ENCODE assay signal across 12 cellular contexts in the genomic region with DNA sequence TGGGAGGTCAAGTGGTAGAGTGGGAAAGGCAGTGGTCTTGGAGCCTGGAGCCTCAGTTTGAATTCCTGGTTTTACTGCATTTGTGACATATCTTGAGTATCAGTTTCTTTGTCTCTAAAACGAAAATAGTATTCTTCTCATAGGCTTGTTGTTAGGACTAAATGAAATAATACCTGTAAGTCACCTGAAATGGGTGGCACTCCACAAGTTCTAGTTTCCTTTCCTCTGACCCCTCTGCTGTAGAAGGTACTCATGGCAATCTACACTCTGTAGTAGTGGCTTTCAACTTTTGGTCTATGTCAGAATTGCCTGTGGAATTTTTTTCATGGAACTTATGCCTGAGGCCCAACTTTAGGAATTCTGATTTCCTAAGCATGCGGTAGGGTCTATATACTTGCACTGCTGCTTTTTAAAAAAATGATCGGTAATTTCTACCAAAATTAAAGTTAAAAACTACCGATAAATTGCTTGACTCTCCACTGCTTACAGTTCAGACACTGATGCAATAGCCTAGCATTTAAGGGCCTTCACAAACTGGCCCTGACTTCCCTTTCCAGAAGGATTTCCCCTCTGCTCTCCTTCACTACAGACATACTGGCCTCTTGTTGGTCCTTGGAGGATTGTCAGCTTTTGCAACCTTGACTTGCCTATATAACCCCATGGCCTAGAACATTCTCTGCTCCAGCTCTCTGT. TPM values are rescaled to one million over a fixed set of nuclear protein-coding genes. Genes with fewer than 3 reads are reported as not detected.
A peak's percentile ranks its signal among the peaks of the same experiment; 100 is the strongest.
DNase-seq lines count a peak whose midpoint lies in the region; ATAC-seq and TF ChIP-seq lines count a peak whose summit lies in the region.
"Had no signal": no experiment of that assay in that cellular context is flagged by ENCODE, and none has a peak within 500 bp of the region (broad histone marks: within the 10 kb centered on the region; RNA-seq: fewer than 3 reads in every experiment).

No MANE protein-coding gene starts in this region.

- H3K4me3 ChIP-seq in cardiac muscle cell (no peak overlapping the region), right atrium auricular region (no peak overlapping the region), upper lobe of right lung (no peak overlapping the region)
- H3K4me3 ChIP-seq: uterus had no signal

- peak; percentile 28 for ATAC-seq in HG02973 (IDR thresholded peaks at IDR 0.05; ENCODE audit: unreplicated experiment)
- ATAC-seq in upper lobe of right lung: peak; percentile 85
- ATAC-seq: activated naive CD8-positive, alpha-beta T cell treated with anti-CD3 and anti-CD28 coated beads, Interleukin-2, amount 50 U/mL, for 24 hours had no signal

- no peak for TF ChIP-seq CTCF in cardiac muscle cell (IDR thresholded peaks at IDR 0.05; ENCODE audit: low read depth, low read length)
- TF ChIP-seq CTCF in right atrium auricular region (IDR thresholded peaks at IDR 0.05): no peak
- TF ChIP-seq CTCF in upper lobe of right lung (IDR thresholded peaks at IDR 0.05): no peak

- peak in 1 of 2 donors; percentile 13 for DNase-seq in cardiac muscle cell (ENCODE audit: low read depth in 1 of 2, low spot score in 1 of 2)
- no peak for DNase-seq in right atrium auricular region (ENCODE audit: low spot score)
- DNase-seq in NAMALWA (ENCODE audit: low spot score): peak; percentile 26
- no peak for DNase-seq in upper lobe of right lung
- no peak for DNase-seq in activated T-cell treated with anti-CD3 and anti-CD28 coated beads, Interleukin-2, amount 50 U/mL, for 1 hour
- no peak for DNase-seq in NCI-H1105 (lab: John Stamatoyannopoulos, UW)
- no peak for DNase-seq in NCI-H446 (lab: John Stamatoyannopoulos, UW)
- DNase-seq: activated naive CD8-positive, alpha-beta T cell treated with anti-CD3 and anti-CD28 coated beads, Interleukin-2, amount 50 U/mL, for 24 hours; uterus had no signal

- intact Hi-C loops in upper lobe of right lung (cut with DNase I): no loop called here

- H3K27ac ChIP-seq in cardiac muscle cell: peak overlapping the region; percentile 75
- H3K27ac ChIP-seq in right atrium auricular region: peak overlapping the region in 1 of 2 donors; percentile 15
- H3K27ac ChIP-seq in upper lobe of right lung: no peak overlapping the region
- H3K27ac ChIP-seq: uterus had no signal

- H3K9me3 ChIP-seq in cardiac muscle cell (ENCODE audit: low read depth): no peaks in the 10 kb centered on the region
- no peaks in the 10 kb centered on the region for H3K9me3 ChIP-seq in right atrium auricular region
- H3K9me3 ChIP-seq in upper lobe of right lung: no peaks in the 10 kb centered on the region
- H3K9me3 ChIP-seq: uterus had no signal

- H3K27me3 ChIP-seq in cardiac muscle cell (no peaks in the 10 kb centered on the region), right atrium auricular region (no peaks in the 10 kb centered on the region), upper lobe of right lung (no peaks in the 10 kb centered on the region)
- H3K27me3 ChIP-seq: uterus had no signal

- peaks cover 43% of the 10 kb centered on the region for H3K4me1 ChIP-seq in cardiac muscle cell (ENCODE audit: low read depth)
- peaks cover 0 to 18% of the 10 kb centered on the region in 2 donors for H3K4me1 ChIP-seq in right atrium auricular region
- H3K4me1 ChIP-seq in upper lobe of right lung: no peaks in the 10 kb centered on the region
- H3K4me1 ChIP-seq: uterus had no signal

- H3K36me3 ChIP-seq in cardiac muscle cell (no peaks in the 10 kb centered on the region), right atrium auricular region (no peaks in the 10 kb centered on the region), upper lobe of right lung (no peaks in the 10 kb centered on the region)
- H3K36me3 ChIP-seq: uterus had no signal

RNA-seq across cellular contexts. Expression of gene PLEK, which starts 47.2 kb away (rescaled TPM):
- total RNA-seq in cardiac muscle cell: not detected in 2 replicates
- 0.21 TPM in 1 of 2 replicates, not detected in the other for polyA plus RNA-seq in cardiac muscle cell
- total RNA-seq in right atrium auricular region: 1 to 10 TPM; 3.1 to 4.4 TPM
- 32.9 TPM for total RNA-seq in upper lobe of right lung
- total RNA-seq: A172, fibroblast of lung had no signal
- polyA plus RNA-seq: fibroblast of lung had no signal

RNA-seq across cellular contexts. Expression of gene FBXO48, which starts 54.8 kb away (rescaled TPM):
- total RNA-seq in cardiac muscle cell (0.46 and 0.66 TPM in 2 replicates), right atrium auricular region (under 1 TPM; 0.33 to 0.67 TPM), upper lobe of right lung (1.8 TPM)
- 0.50 and 1.3 TPM in 2 replicates for polyA plus RNA-seq in cardiac muscle cell

RNA-seq across cellular contexts. Expression of gene APLF, which starts 55.1 kb away (rescaled TPM):
- total RNA-seq in cardiac muscle cell (4.3 and 5.9 TPM in 2 replicates), right atrium auricular region (1 to 10 TPM; 4.2 to 8.2 TPM), upper lobe of right lung (6.8 TPM)
- polyA plus RNA-seq in cardiac muscle cell: 3.1 and 5.3 TPM in 2 replicates
